Comparison of ENCODE assay signal across 19 cellular contexts in the genomic region with DNA sequence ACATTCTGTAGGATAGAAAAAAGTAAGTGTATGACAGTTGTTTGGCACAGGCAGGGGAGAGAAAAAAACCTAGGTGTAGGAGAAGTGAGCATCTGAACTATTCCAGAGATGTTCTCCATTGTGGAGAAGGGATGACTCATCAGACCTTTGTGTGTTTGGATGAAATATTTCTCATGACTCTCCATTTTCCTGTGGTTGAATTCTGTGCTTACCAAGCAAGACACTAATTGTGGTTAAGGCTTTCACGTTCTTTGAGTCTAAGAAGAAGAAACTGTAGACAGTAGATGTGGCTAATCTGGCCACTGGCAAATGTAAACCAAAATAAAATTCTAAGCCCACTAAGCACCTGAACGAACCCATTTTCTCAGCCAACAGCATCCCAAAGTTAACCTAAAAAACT.
DNase-seq lines count a peak whose midpoint lies in the region; ATAC-seq, FAIRE-seq and TF ChIP-seq lines count a peak whose summit lies in the region.
"Had no signal": no experiment of that assay in that cellular context is flagged by ENCODE, and none has a peak within 500 bp of the region (broad histone marks: within the 10 kb centered on the region; RNA-seq: fewer than 3 reads in every experiment).

No MANE protein-coding gene starts in this region.

- H3K27ac ChIP-seq in KMS-11 (no peak overlapping the region), kidney (ENCODE audit: low read depth in 2 of 2, low read length in 2 of 2) (no peak overlapping the region)
- no peak overlapping the region for H3K27ac ChIP-seq in naive thymus-derived CD4-positive, alpha-beta T cell (ENCODE audit: low read depth, low read length)
- H3K27ac ChIP-seq: ascending aorta, RWPE1 had no signal

- no peaks in the 10 kb centered on the region for H3K36me3 Mint-ChIP-seq in naive thymus-derived CD4-positive, alpha-beta T cell
- H3K36me3 Mint-ChIP-seq: natural killer cell had no signal

- H3K79me2 ChIP-seq in KMS-11 (ENCODE audit: insufficient read depth, low read depth), result no peaks in the 10 kb centered on the region

- intact Hi-C loops in naive thymus-derived CD4-positive, alpha-beta T cell (cut with micrococcal nuclease), result no loop called here
- intact Hi-C loops in kidney (cut with DNase I), result no loop called here

- no peak overlapping the region for H3K27ac Mint-ChIP-seq in naive thymus-derived CD4-positive, alpha-beta T cell
- H3K27ac Mint-ChIP-seq: activated B cell treated with CpG ODN at 0.5 μM for 24 hours; dendritic cell treated with granulocyte-macrophage colony-stimulating factor and Interleukin-4, amounts not matched to agents 40 ng/mL and 50 ng/mL, for 4 days; natural killer cell had no signal

- H3K4me2 ChIP-seq in KMS-11, result peak overlapping the region; percentile 45; the same call in 1 of the 2 replicates

- no peak for TF ChIP-seq CTCF in KMS-11 (conservative IDR thresholded peaks at IDR 0.05; ENCODE audit: low read depth, low read length)
- TF ChIP-seq CTCF in bronchial epithelial cell (IDR thresholded peaks at IDR 0.05; ENCODE audit: insufficient read depth, low read length, severe bottlenecking), result no peak
- no peak for TF ChIP-seq CTCF in kidney (IDR thresholded peaks at IDR 0.05; ENCODE audit: borderline replicate concordance, extremely low read depth, insufficient read depth)

- H2AFZ ChIP-seq in KMS-11 (ENCODE audit: low read depth), result no peak overlapping the region

- peaks cover 0 to 8% (median 0%) of the 10 kb centered on the region in 11 donors for H3K9me3 Mint-ChIP-seq in naive thymus-derived CD4-positive, alpha-beta T cell
- H3K9me3 Mint-ChIP-seq: activated B cell treated with CpG ODN at 0.5 μM for 24 hours; dendritic cell treated with granulocyte-macrophage colony-stimulating factor and Interleukin-4, amounts not matched to agents 40 ng/mL and 50 ng/mL, for 4 days; natural killer cell had no signal

- CTCF ChIA-PET in naive thymus-derived CD4-positive, alpha-beta T cell (lab: Charles Lee), result no interaction called here

- H3K4me3 Mint-ChIP-seq in naive thymus-derived CD4-positive, alpha-beta T cell, result no peak overlapping the region
- H3K4me3 Mint-ChIP-seq: activated B cell treated with CpG ODN at 0.5 μM for 24 hours; dendritic cell treated with granulocyte-macrophage colony-stimulating factor and Interleukin-4, amounts not matched to agents 40 ng/mL and 50 ng/mL, for 4 days; natural killer cell had no signal

- H3K27me3 ChIP-seq in KMS-11 (ENCODE audit: insufficient read depth, low read depth) (no peaks in the 10 kb centered on the region), bronchial epithelial cell (ENCODE audit: control insufficient read depth, insufficient read depth, low read length) (no peaks in the 10 kb centered on the region)
- no peaks in the 10 kb centered on the region for H3K27me3 ChIP-seq in naive thymus-derived CD4-positive, alpha-beta T cell (ENCODE audit: control insufficient read depth in 2 of 2, insufficient read depth in 2 of 2, low read length in 2 of 2)
- H3K27me3 ChIP-seq: ascending aorta, esophagus muscularis mucosa had no signal

- no peaks in the 10 kb centered on the region for H3K9me3 ChIP-seq in naive thymus-derived CD4-positive, alpha-beta T cell (ENCODE audit: control insufficient read depth in 2 of 3, low read length in 3 of 3)
- H3K9me3 ChIP-seq in kidney (ENCODE audit: control insufficient read depth in 1 of 2, low read length in 2 of 2), result no peaks in the 10 kb centered on the region
- H3K9me3 ChIP-seq: ascending aorta, esophagus muscularis mucosa had no signal

- FAIRE-seq in bronchial epithelial cell (lab: Jason Lieb, UNC) (no peak), kidney (lab: Jason Lieb, UNC) (no peak)
- FAIRE-seq: H1 had no signal

- DNase-seq in DMS53 (lab: John Stamatoyannopoulos, UW) (peak; percentile 45), bronchial epithelial cell (ENCODE audit: low read depth) (peak; percentile 45), kidney glomerular epithelial cell (lab: John Stamatoyannopoulos, UW) (peak; percentile 83), kidney (no peak), nucleus accumbens (lab: John Stamatoyannopoulos, UW) (no peak)
- DNase-seq in naive thymus-derived CD4-positive, alpha-beta T cell, result no peak
- DNase-seq: activated B cell treated with CpG ODN at 0.5 μM for 24 hours; activated effector memory CD4-positive, alpha-beta T cell treated with Interleukin-2 at 50 U/mL for 16 hours; DND-41; natural killer cell; NCI-H1105; NCI-H2171 treated with DMSO at 0.1 percent for 48 hours had no signal

- H3K27me3 Mint-ChIP-seq in naive thymus-derived CD4-positive, alpha-beta T cell, result peaks cover under 1 to 32% (median 13%) of the 10 kb centered on the region in 5 donors

- H3K4me1 ChIP-seq in KMS-11 (ENCODE audit: low read depth, poor library complexity, severe bottlenecking), result peaks cover 17% of the 10 kb centered on the region
- no peaks in the 10 kb centered on the region for H3K4me1 ChIP-seq in naive thymus-derived CD4-positive, alpha-beta T cell (ENCODE audit: control insufficient read depth in 2 of 2, insufficient read depth in 2 of 2, low read length in 2 of 2)
- H3K4me1 ChIP-seq in kidney (ENCODE audit: control insufficient read depth in 1 of 2, insufficient read depth in 1 of 2, low read depth in 1 of 2, low read length in 2 of 2), result no peaks in the 10 kb centered on the region
- H3K4me1 ChIP-seq: ascending aorta, esophagus muscularis mucosa had no signal

- H3K36me3 ChIP-seq in KMS-11 (ENCODE audit: insufficient read depth), result no peaks in the 10 kb centered on the region
- H3K36me3 ChIP-seq in bronchial epithelial cell (ENCODE audit: control insufficient read depth, insufficient read depth, low read length), result no peaks in the 10 kb centered on the region
- H3K36me3 ChIP-seq in naive thymus-derived CD4-positive, alpha-beta T cell (ENCODE audit: control insufficient read depth in 2 of 3, insufficient read depth in 3 of 3, low read length in 3 of 3), result no peaks in the 10 kb centered on the region
- H3K36me3 ChIP-seq in kidney (ENCODE audit: control insufficient read depth in 1 of 2, insufficient read depth in 2 of 2, low read length in 2 of 2), result no peaks in the 10 kb centered on the region
- H3K36me3 ChIP-seq: ascending aorta, esophagus muscularis mucosa had no signal

- no peak overlapping the region for H3K4me3 ChIP-seq in KMS-11 (IDR thresholded peaks at IDR 0.05; ENCODE audit: insufficient read depth, low read depth, low read length)
- H3K4me3 ChIP-seq in bronchial epithelial cell (ENCODE audit: low read depth, low read length), result no peak overlapping the region
- H3K4me3 ChIP-seq in naive thymus-derived CD4-positive, alpha-beta T cell (ENCODE audit: low read length), result no peak overlapping the region
- H3K4me3 ChIP-seq in kidney (ENCODE audit: low read length in 2 of 2), result no peak overlapping the region
- H3K4me3 ChIP-seq: ascending aorta, esophagus muscularis mucosa had no signal

- H3K9ac ChIP-seq in KMS-11 (no peak overlapping the region), kidney (ENCODE audit: low read length in 2 of 2) (no peak overlapping the region)

- H4K20me1 ChIP-seq in KMS-11 (ENCODE audit: insufficient read depth), result no peaks in the 10 kb centered on the region

- H3K4me1 Mint-ChIP-seq in naive thymus-derived CD4-positive, alpha-beta T cell, result no peaks in the 10 kb centered on the region
- H3K4me1 Mint-ChIP-seq: activated B cell treated with CpG ODN at 0.5 μM for 24 hours, natural killer cell had no signal

- POLR2A ChIA-PET in naive thymus-derived CD4-positive, alpha-beta T cell (lab: Charles Lee), result no interaction called here

- no peak for ATAC-seq in naive thymus-derived CD4-positive, alpha-beta T cell
- no peak for ATAC-seq in HG03139 (IDR thresholded peaks at IDR 0.05; ENCODE audit: unreplicated experiment)
- ATAC-seq: natural killer cell had no signal

Comparison
In these comparisons a context has a peak if more than half of its experiments do, and no peak if none do; other contexts are left out.
1. DNase-seq: peak in DMS53 (single experiment), bronchial epithelial cell (single experiment) and kidney glomerular epithelial cell (single experiment); none in naive thymus-derived CD4-positive, alpha-beta T cell (0 of 9), kidney (single experiment) and nucleus accumbens (0 of 56).